28 cellular contexts compared by ENCODE assay signal in the genomic region with DNA sequence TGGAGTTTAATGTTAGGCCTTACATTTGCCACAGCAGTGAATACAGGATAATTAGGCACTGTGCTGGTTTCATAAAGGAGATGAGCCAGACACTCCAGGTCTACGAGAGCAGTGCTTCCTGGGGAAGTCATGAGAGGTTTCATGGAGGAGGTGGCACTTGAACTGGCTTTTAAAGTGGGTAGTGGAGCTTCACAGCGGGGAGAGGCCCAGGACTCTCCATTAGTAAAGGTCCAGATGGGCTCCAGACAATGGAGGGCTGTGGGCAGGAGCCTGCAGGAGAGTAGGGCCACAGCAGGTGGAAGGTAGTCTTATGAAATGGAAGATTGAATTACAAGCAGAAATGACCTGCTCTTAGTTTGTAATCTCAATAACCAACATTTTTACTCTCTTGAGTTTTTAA. TPM values are rescaled to one million over a fixed set of nuclear protein-coding genes. Genes with fewer than 3 reads are reported as not detected.
"Had no signal": no experiment of that assay in that cellular context is flagged by ENCODE, and none has a peak within 500 bp of the region (broad histone marks: within the 10 kb centered on the region; RNA-seq: fewer than 3 reads in every experiment).

No MANE protein-coding gene starts in this region.

- H3K27me3 Mint-ChIP-seq: activated naive CD8-positive, alpha-beta T cell treated with anti-CD3 and anti-CD28 coated beads for 36 hours had no signal

- ATAC-seq: left ventricle myocardium superior; natural killer cell; stimulated activated memory B cell treated with anti-CD40 and anti-IgM and Interleukin-4, amounts not matched to agents 10 μg/mL and 1 μg/mL and 100 μg/mL, for 72 hours had no signal

- H3K4me3 Mint-ChIP-seq: activated naive CD8-positive, alpha-beta T cell treated with anti-CD3 and anti-CD28 coated beads for 36 hours; central memory CD8-positive, alpha-beta T cell; natural killer cell; stimulated activated memory B cell treated with anti-CD40 and anti-IgM and Interleukin-4, amounts not matched to agents 10 μg/mL and 1 μg/mL and 100 μg/mL, for 72 hours had no signal

- H3K27ac Mint-ChIP-seq: activated naive CD8-positive, alpha-beta T cell treated with anti-CD3 and anti-CD28 coated beads for 36 hours; natural killer cell; stimulated activated memory B cell treated with anti-CD40 and anti-IgM and Interleukin-4, amounts not matched to agents 10 μg/mL and 1 μg/mL and 100 μg/mL, for 72 hours had no signal

- H3K9me3 ChIP-seq: esophagus muscularis mucosa, sigmoid colon, stomach, suprapubic skin, tibial nerve had no signal

- H3K4me3 ChIP-seq: esophagus muscularis mucosa, sigmoid colon, smooth muscle cell, stomach, suprapubic skin, tibial nerve had no signal

- H3K9me3 Mint-ChIP-seq: activated naive CD8-positive, alpha-beta T cell treated with anti-CD3 and anti-CD28 coated beads for 36 hours; central memory CD8-positive, alpha-beta T cell; natural killer cell; stimulated activated memory B cell treated with anti-CD40 and anti-IgM and Interleukin-4, amounts not matched to agents 10 μg/mL and 1 μg/mL and 100 μg/mL, for 72 hours had no signal

- H3K27ac ChIP-seq: esophagus muscularis mucosa, sigmoid colon, stomach, suprapubic skin, tibial nerve, WERI-Rb-1 had no signal

- H3K36me3 Mint-ChIP-seq: activated naive CD8-positive, alpha-beta T cell treated with anti-CD3 and anti-CD28 coated beads for 36 hours; natural killer cell; stimulated activated memory B cell treated with anti-CD40 and anti-IgM and Interleukin-4, amounts not matched to agents 10 μg/mL and 1 μg/mL and 100 μg/mL, for 72 hours had no signal

- H3K4me2 ChIP-seq: smooth muscle cell had no signal

- H3K4me1 ChIP-seq: esophagus muscularis mucosa, sigmoid colon, stomach, suprapubic skin, tibial nerve had no signal

- H3K4me1 Mint-ChIP-seq: activated naive CD8-positive, alpha-beta T cell treated with anti-CD3 and anti-CD28 coated beads for 36 hours; central memory CD8-positive, alpha-beta T cell; natural killer cell; stimulated activated memory B cell treated with anti-CD40 and anti-IgM and Interleukin-4, amounts not matched to agents 10 μg/mL and 1 μg/mL and 100 μg/mL, for 72 hours had no signal

- H3K27me3 ChIP-seq: esophagus muscularis mucosa, sigmoid colon, stomach, suprapubic skin, tibial nerve had no signal

- DNase-seq: activated CD4-positive, alpha-beta T cell treated with anti-CD3 and anti-CD28 coated beads for 1 hour; activated CD8-positive, alpha-beta memory T cell treated with anti-CD3 and anti-CD28 coated beads for 24 hours; activated CD8-positive, alpha-beta memory T cell treated with anti-CD3 and anti-CD28 coated beads, Interleukin-2, amount 50 U/mL, for 4 hours; activated naive CD4-positive, alpha-beta T cell treated with Interleukin-2 at 50 U/mL for 16 hours; activated naive CD8-positive, alpha-beta T cell treated with anti-CD3 and anti-CD28 coated beads for 36 hours; activated T-cell treated with anti-CD3 and anti-CD28 coated beads, Interleukin-2, amount 50 U/mL, for 48 hours; effector memory CD4-positive, alpha-beta T cell; hypothalamus; left ventricle myocardium superior; mammary epithelial cell; midbrain; natural killer cell; retina; sigmoid colon; stimulated activated CD4-positive, alpha-beta T cell treated with anti-CD3 and anti-CD28 coated beads, Interleukin-15, amount 100 ng/mL, for 24 hours; stomach; WERI-Rb-1 had no signal

RNA-seq across cellular contexts. Expression of a gene that starts 29.0 kb away (rescaled TPM):
- total RNA-seq: activated naive CD8-positive, alpha-beta T cell treated with anti-CD3 and anti-CD28 coated beads for 36 hours; astrocyte; dermis microvascular lymphatic vessel endothelial cell; esophagus muscularis mucosa; frontal cortex; left ventricle myocardium superior; mammary epithelial cell; osteoblast; posterior vena cava; sigmoid colon; smooth muscle cell; stomach; suprapubic skin; tibial nerve had no signal
- polyA plus RNA-seq: mammary epithelial cell, sigmoid colon had no signal

RNA-seq across cellular contexts. Expression of a gene that starts 31.2 kb away (rescaled TPM):
- total RNA-seq: activated naive CD8-positive, alpha-beta T cell treated with anti-CD3 and anti-CD28 coated beads for 36 hours; astrocyte; dermis microvascular lymphatic vessel endothelial cell; esophagus muscularis mucosa; frontal cortex; left ventricle myocardium superior; mammary epithelial cell; osteoblast; posterior vena cava; sigmoid colon; smooth muscle cell; stomach; suprapubic skin; tibial nerve had no signal
- polyA plus RNA-seq: mammary epithelial cell, sigmoid colon, smooth muscle cell had no signal
